ENCODE assay signal across 25 cellular contexts in the genomic region with DNA sequence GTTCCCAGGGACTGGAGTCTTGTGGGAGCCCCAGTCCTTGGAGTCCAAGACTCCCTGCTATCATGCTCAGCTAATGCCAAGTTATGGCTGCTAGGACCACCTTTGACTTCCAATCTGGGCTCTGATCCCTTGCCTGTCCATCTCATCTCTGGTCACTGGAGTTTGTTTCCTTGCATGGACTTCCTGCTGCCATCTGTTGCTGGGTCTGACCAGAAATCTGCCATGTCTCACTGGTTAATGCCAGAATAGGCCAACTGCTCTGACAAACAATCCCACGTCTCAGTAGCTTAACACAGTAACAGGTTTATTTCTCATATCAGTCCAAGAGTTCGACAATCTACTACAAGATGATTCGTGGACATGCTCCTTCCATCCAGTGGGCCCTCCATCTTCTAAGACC.
"Had no signal": no experiment of that assay in that cellular context is flagged by ENCODE, and none has a peak within 500 bp of the region (broad histone marks: within the 10 kb centered on the region; RNA-seq: fewer than 3 reads in every experiment).

No MANE protein-coding gene starts in this region.

- ATAC-seq: naive thymus-derived CD8-positive, alpha-beta T cell; pancreas; stimulated activated effector memory CD8-positive, alpha-beta T cell treated with anti-CD3 and anti-CD28 coated beads, Interleukin-12 subunit alpha, Interleukin-12 subunit beta, amount 100 ng/mL, for 72 hours; upper lobe of right lung had no signal

- H3K4me3 ChIP-seq: left ventricle myocardium inferior, lung, mucosa of descending colon, pancreas, prostate gland, sigmoid colon, spleen, suprapubic skin, thoracic aorta, tibial artery, upper lobe of right lung had no signal

- H3K27me3 ChIP-seq: pancreas, sigmoid colon, upper lobe of right lung had no signal

- FAIRE-seq: pancreas, small intestine, urothelium cell line had no signal

- DNase-seq: hypothalamus; islet precursor cell; left ventricle myocardium inferior; midbrain; mucosa of descending colon; naive thymus-derived CD8-positive, alpha-beta T cell; nucleus accumbens; pancreas; posterior cingulate gyrus; retina; right cardiac atrium; sigmoid colon; spleen; stimulated activated CD4-positive, alpha-beta T cell treated with anti-CD3 and anti-CD28 coated beads, Interleukin-4, amount 100 ng/mL, for 24 hours; stimulated activated naive CD4-positive, alpha-beta T cell; tibial artery; trophoblast cell; upper lobe of right lung had no signal

- H3K9me3 ChIP-seq: left ventricle myocardium inferior, mucosa of descending colon, pancreas, prostate gland, sigmoid colon, spleen, suprapubic skin, thoracic aorta, tibial artery, upper lobe of right lung had no signal

- H3K36me3 ChIP-seq: left ventricle myocardium inferior, pancreas, prostate gland, sigmoid colon, spleen, suprapubic skin, thoracic aorta, tibial artery, upper lobe of right lung had no signal

- H3K27ac ChIP-seq: left ventricle myocardium inferior, pancreas, prostate gland, sigmoid colon, spleen, suprapubic skin, thoracic aorta, tibial artery, upper lobe of right lung had no signal

- H3K4me1 ChIP-seq: left ventricle myocardium inferior, pancreas, prostate gland, spleen, suprapubic skin, tibial artery, upper lobe of right lung had no signal
